1 cellular context compared by ENCODE assay signal in the genomic region with DNA sequence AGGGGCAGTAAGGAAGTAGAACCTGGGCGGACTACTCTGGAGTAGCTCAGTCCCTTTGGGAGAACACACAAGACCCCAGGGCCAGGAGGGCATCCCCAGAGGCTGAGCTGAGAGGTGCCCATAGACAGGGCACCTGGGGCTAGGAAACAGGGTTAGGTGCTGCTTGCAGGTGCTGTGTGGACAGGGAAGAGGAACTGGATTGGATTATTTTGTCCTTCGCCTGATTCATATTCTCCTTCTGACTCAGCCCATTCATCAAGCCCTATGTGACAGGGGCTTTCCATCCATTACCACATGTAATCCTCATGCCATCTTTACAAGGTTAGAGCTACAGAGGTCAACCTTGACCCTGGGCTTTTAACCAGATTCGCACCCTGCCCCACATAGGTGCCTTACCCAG.
TF ChIP-seq lines count a peak whose summit lies in the region.

No MANE protein-coding gene starts in this region.

TF ChIP-seq in GM12878, 131 proteins besides CTCF, POLR2A, EP300 and RAD21 (continued from another document and continues in another):
- TF ChIP-seq, protein P1, sequence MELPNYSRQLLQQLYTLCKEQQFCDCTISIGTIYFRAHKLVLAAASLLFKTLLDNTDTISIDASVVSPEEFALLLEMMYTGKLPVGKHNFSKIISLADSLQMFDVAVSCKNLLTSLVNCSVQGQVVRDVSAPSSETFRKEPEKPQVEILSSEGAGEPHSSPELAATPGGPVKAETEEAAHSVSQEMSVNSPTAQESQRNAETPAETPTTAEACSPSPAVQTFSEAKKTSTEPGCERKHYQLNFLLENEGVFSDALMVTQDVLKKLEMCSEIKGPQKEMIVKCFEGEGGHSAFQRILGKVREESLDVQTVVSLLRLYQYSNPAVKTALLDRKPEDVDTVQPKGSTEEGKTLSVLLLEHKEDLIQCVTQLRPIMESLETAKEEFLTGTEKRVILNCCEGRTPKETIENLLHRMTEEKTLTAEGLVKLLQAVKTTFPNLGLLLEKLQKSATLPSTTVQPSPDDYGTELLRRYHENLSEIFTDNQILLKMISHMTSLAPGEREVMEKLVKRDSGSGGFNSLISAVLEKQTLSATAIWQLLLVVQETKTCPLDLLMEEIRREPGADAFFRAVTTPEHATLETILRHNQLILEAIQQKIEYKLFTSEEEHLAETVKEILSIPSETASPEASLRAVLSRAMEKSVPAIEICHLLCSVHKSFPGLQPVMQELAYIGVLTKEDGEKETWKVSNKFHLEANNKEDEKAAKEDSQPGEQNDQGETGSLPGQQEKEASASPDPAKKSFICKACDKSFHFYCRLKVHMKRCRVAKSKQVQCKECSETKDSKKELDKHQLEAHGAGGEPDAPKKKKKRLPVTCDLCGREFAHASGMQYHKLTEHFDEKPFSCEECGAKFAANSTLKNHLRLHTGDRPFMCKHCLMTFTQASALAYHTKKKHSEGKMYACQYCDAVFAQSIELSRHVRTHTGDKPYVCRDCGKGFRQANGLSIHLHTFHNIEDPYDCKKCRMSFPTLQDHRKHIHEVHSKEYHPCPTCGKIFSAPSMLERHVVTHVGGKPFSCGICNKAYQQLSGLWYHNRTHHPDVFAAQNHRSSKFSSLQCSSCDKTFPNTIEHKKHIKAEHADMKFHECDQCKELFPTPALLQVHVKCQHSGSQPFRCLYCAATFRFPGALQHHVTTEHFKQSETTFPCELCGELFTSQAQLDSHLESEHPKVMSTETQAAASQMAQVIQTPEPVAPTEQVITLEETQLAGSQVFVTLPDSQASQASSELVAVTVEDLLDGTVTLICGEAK (IDR thresholded peaks at IDR 0.05; ENCODE audit: borderline replicate concordance): no peak
- TF ChIP-seq TBL1XR1 (IDR thresholded peaks at IDR 0.05; ENCODE audit: low read depth, low read length) (peak; percentile 37; the same call in 1 of the 2 replicates), IKZF2 (IDR thresholded peaks at IDR 0.05) (peak; percentile 94 to 96), NR2C1 (IDR thresholded peaks at IDR 0.05) (peak; percentile 78), ATF7 (IDR thresholded peaks at IDR 0.05; ENCODE audit: low read depth) (peak; percentile 92), MTA2 (IDR thresholded peaks at IDR 0.05; ENCODE audit: low read depth) (peak; percentile 86), CHD1 (IDR thresholded peaks at IDR 0.05; ENCODE audit: low read depth, low read length) (no peak), EED (IDR thresholded peaks at IDR 0.05; ENCODE audit: low read depth) (peak; percentile 98), FOXM1 (IDR thresholded peaks at IDR 0.05; ENCODE audit: low read depth, low read length) (peak; percentile 73; the same call in 1 of the 2 replicates), ZNF217 (IDR thresholded peaks at IDR 0.05) (peak; percentile 76; the same call in 1 of the 2 replicates), ZNF207 (IDR thresholded peaks at IDR 0.05; ENCODE audit: borderline replicate concordance) (no peak), MXI1 (IDR thresholded peaks at IDR 0.05; ENCODE audit: low read depth, low read length) (no peak), CBX3 (IDR thresholded peaks at IDR 0.05; ENCODE audit: borderline replicate concordance, low read depth) (no peak), RB1 (IDR thresholded peaks at IDR 0.05; ENCODE audit: borderline replicate concordance) (no peak), MTA3 (IDR thresholded peaks at IDR 0.05; ENCODE audit: borderline replicate concordance, low read length) (no peak), NR2F1 (conservative IDR thresholded peaks at IDR 0.05) (peak; percentile 98), JUNB (IDR thresholded peaks at IDR 0.05) (peak; percentile 98), NFIC (IDR thresholded peaks at IDR 0.05; ENCODE audit: low read depth, low read length) (peak; percentile 87; the same call in 1 of the 2 replicates)
- TF ChIP-seq, protein P2, sequence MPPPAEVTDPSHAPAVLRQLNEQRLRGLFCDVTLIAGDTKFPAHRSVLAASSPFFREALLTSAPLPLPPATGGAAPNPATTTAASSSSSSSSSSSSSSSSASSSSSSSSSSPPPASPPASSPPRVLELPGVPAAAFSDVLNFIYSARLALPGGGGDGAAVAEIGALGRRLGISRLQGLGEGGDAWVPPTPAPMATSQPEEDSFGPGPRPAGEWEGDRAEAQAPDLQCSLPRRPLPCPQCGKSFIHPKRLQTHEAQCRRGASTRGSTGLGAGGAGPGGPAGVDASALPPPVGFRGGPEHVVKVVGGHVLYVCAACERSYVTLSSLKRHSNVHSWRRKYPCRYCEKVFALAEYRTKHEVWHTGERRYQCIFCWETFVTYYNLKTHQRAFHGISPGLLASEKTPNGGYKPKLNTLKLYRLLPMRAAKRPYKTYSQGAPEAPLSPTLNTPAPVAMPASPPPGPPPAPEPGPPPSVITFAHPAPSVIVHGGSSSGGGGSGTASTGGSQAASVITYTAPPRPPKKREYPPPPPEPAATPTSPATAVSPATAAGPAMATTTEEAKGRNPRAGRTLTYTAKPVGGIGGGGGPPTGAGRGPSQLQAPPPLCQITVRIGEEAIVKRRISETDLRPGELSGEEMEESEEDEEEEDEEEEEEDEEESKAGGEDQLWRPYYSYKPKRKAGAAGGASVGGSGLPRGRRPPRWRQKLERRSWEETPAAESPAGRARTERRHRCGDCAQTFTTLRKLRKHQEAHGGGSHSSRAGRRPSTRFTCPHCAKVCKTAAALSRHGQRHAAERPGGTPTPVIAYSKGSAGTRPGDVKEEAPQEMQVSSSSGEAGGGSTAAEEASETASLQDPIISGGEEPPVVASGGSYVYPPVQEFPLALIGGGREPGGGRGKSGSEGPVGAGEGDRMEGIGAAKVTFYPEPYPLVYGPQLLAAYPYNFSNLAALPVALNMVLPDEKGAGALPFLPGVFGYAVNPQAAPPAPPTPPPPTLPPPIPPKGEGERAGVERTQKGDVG (CRISPR knock-in tag; IDR thresholded peaks at IDR 0.05): no peak
- TF ChIP-seq, protein P3, sequence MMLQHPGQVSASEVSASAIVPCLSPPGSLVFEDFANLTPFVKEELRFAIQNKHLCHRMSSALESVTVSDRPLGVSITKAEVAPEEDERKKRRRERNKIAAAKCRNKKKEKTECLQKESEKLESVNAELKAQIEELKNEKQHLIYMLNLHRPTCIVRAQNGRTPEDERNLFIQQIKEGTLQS (IDR thresholded peaks at IDR 0.05; ENCODE audit: borderline replicate concordance, extremely low read depth, low read depth, low read length): no peak
- TF ChIP-seq, protein P4, sequence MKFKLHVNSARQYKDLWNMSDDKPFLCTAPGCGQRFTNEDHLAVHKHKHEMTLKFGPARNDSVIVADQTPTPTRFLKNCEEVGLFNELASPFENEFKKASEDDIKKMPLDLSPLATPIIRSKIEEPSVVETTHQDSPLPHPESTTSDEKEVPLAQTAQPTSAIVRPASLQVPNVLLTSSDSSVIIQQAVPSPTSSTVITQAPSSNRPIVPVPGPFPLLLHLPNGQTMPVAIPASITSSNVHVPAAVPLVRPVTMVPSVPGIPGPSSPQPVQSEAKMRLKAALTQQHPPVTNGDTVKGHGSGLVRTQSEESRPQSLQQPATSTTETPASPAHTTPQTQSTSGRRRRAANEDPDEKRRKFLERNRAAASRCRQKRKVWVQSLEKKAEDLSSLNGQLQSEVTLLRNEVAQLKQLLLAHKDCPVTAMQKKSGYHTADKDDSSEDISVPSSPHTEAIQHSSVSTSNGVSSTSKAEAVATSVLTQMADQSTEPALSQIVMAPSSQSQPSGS (IDR thresholded peaks at IDR 0.05; ENCODE audit: low read length): peak; percentile 68
- TF ChIP-seq, protein P5, sequence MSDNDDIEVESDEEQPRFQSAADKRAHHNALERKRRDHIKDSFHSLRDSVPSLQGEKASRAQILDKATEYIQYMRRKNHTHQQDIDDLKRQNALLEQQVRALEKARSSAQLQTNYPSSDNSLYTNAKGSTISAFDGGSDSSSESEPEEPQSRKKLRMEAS (IDR thresholded peaks at IDR 0.05; ENCODE audit: low read depth, low read length): no peak
- TF ChIP-seq, protein P6, sequence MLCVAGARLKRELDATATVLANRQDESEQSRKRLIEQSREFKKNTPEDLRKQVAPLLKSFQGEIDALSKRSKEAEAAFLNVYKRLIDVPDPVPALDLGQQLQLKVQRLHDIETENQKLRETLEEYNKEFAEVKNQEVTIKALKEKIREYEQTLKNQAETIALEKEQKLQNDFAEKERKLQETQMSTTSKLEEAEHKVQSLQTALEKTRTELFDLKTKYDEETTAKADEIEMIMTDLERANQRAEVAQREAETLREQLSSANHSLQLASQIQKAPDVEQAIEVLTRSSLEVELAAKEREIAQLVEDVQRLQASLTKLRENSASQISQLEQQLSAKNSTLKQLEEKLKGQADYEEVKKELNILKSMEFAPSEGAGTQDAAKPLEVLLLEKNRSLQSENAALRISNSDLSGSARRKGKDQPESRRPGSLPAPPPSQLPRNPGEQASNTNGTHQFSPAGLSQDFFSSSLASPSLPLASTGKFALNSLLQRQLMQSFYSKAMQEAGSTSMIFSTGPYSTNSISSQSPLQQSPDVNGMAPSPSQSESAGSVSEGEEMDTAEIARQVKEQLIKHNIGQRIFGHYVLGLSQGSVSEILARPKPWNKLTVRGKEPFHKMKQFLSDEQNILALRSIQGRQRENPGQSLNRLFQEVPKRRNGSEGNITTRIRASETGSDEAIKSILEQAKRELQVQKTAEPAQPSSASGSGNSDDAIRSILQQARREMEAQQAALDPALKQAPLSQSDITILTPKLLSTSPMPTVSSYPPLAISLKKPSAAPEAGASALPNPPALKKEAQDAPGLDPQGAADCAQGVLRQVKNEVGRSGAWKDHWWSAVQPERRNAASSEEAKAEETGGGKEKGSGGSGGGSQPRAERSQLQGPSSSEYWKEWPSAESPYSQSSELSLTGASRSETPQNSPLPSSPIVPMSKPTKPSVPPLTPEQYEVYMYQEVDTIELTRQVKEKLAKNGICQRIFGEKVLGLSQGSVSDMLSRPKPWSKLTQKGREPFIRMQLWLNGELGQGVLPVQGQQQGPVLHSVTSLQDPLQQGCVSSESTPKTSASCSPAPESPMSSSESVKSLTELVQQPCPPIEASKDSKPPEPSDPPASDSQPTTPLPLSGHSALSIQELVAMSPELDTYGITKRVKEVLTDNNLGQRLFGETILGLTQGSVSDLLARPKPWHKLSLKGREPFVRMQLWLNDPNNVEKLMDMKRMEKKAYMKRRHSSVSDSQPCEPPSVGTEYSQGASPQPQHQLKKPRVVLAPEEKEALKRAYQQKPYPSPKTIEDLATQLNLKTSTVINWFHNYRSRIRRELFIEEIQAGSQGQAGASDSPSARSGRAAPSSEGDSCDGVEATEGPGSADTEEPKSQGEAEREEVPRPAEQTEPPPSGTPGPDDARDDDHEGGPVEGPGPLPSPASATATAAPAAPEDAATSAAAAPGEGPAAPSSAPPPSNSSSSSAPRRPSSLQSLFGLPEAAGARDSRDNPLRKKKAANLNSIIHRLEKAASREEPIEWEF (IDR thresholded peaks at IDR 0.05; ENCODE audit: insufficient replicate concordance, low read depth, low read length): no peak
- TF ChIP-seq, protein P7, sequence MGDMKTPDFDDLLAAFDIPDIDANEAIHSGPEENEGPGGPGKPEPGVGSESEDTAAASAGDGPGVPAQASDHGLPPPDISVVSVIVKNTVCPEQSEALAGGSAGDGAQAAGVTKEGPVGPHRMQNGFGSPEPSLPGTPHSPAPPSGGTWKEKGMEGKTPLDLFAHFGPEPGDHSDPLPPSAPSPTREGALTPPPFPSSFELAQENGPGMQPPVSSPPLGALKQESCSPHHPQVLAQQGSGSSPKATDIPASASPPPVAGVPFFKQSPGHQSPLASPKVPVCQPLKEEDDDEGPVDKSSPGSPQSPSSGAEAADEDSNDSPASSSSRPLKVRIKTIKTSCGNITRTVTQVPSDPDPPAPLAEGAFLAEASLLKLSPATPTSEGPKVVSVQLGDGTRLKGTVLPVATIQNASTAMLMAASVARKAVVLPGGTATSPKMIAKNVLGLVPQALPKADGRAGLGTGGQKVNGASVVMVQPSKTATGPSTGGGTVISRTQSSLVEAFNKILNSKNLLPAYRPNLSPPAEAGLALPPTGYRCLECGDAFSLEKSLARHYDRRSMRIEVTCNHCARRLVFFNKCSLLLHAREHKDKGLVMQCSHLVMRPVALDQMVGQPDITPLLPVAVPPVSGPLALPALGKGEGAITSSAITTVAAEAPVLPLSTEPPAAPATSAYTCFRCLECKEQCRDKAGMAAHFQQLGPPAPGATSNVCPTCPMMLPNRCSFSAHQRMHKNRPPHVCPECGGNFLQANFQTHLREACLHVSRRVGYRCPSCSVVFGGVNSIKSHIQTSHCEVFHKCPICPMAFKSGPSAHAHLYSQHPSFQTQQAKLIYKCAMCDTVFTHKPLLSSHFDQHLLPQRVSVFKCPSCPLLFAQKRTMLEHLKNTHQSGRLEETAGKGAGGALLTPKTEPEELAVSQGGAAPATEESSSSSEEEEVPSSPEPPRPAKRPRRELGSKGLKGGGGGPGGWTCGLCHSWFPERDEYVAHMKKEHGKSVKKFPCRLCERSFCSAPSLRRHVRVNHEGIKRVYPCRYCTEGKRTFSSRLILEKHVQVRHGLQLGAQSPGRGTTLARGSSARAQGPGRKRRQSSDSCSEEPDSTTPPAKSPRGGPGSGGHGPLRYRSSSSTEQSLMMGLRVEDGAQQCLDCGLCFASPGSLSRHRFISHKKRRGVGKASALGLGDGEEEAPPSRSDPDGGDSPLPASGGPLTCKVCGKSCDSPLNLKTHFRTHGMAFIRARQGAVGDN (IDR thresholded peaks at IDR 0.05): peak; percentile 97
- TF ChIP-seq, protein P8, sequence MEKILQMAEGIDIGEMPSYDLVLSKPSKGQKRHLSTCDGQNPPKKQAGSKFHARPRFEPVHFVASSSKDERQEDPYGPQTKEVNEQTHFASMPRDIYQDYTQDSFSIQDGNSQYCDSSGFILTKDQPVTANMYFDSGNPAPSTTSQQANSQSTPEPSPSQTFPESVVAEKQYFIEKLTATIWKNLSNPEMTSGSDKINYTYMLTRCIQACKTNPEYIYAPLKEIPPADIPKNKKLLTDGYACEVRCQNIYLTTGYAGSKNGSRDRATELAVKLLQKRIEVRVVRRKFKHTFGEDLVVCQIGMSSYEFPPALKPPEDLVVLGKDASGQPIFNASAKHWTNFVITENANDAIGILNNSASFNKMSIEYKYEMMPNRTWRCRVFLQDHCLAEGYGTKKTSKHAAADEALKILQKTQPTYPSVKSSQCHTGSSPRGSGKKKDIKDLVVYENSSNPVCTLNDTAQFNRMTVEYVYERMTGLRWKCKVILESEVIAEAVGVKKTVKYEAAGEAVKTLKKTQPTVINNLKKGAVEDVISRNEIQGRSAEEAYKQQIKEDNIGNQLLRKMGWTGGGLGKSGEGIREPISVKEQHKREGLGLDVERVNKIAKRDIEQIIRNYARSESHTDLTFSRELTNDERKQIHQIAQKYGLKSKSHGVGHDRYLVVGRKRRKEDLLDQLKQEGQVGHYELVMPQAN (conservative IDR thresholded peaks at IDR 0.05): no peak; the same call in 1 of the 2 replicates
- TF ChIP-seq, protein P9, sequence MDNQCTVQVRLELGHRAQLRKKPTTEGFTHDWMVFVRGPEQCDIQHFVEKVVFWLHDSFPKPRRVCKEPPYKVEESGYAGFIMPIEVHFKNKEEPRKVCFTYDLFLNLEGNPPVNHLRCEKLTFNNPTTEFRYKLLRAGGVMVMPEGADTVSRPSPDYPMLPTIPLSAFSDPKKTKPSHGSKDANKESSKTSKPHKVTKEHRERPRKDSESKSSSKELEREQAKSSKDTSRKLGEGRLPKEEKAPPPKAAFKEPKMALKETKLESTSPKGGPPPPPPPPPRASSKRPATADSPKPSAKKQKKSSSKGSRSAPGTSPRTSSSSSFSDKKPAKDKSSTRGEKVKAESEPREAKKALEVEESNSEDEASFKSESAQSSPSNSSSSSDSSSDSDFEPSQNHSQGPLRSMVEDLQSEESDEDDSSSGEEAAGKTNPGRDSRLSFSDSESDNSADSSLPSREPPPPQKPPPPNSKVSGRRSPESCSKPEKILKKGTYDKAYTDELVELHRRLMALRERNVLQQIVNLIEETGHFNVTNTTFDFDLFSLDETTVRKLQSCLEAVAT (IDR thresholded peaks at IDR 0.05): no peak
- TF ChIP-seq, protein P10, sequence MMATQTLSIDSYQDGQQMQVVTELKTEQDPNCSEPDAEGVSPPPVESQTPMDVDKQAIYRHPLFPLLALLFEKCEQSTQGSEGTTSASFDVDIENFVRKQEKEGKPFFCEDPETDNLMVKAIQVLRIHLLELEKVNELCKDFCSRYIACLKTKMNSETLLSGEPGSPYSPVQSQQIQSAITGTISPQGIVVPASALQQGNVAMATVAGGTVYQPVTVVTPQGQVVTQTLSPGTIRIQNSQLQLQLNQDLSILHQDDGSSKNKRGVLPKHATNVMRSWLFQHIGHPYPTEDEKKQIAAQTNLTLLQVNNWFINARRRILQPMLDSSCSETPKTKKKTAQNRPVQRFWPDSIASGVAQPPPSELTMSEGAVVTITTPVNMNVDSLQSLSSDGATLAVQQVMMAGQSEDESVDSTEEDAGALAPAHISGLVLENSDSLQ (IDR thresholded peaks at IDR 0.05): peak; percentile 95
